In the genomic region with DNA sequence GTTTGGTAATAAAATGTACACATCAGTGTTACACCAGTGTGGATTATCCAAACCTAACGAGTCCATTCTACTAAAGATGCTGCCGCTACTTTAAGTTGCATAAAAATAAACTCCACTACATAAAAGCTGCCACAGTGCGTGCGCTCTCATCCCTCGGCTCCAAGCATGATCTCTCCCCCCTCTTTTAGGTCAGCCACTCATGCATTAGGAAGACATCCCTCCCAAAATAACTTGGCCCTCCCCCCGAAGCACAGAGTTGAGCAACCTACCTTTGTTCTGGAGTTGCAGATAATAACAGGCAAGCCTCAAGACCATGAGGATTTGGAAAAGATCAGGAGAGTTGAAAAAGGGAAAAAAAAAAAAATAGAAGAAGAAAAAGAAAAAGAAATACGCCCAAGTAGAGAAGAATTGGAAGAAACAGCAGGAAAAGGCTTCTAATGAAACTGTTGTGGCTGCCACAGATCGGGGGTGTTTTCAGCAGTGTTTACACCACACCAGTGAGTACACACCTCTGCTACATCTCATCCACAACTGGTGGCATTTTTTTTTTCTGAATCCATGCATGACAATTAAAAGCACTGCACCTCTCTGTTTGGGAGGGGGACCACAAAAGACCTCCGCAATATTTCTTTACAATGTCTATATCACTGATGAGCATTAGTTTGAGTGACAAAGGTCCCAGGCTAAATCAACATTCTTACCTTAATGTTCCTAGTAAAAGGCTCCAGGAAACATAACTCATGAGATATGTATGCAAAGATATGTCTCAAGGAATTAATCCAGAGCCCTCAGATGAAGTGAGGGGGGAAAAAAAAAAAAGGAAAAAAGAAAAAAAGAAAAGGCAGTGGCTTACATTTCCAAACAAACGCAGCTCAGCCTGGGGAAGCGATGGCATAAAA, we compare ENCODE assay signal across 12 cellular contexts.
DNase-seq lines count a peak whose midpoint lies in the region; ATAC-seq and TF ChIP-seq lines count a peak whose summit lies in the region.
"Had no signal": no experiment of that assay in that cellular context is flagged by ENCODE, and none has a peak within 500 bp of the region (broad histone marks: within the 10 kb centered on the region; RNA-seq: fewer than 3 reads in every experiment).

No MANE protein-coding gene starts in this region.

- H3F3A ChIP-seq in neural progenitor cell (ENCODE audit: low read depth) = peaks cover 69% of the 10 kb centered on the region

- no peaks in the 10 kb centered on the region for H3K9me3 ChIP-seq in CD4-positive, CD25-positive, alpha-beta regulatory T cell (ENCODE audit: control insufficient read depth in 2 of 2, low read length in 2 of 2)
- H3K9me3 ChIP-seq in OCI-LY3 (ENCODE audit: insufficient read depth, low read length) = no peaks in the 10 kb centered on the region
- no peaks in the 10 kb centered on the region for H3K9me3 ChIP-seq in neural progenitor cell (ENCODE audit: low read depth)

- TF ChIP-seq CTCF in OCI-LY3 (IDR thresholded peaks at IDR 0.05; ENCODE audit: low read depth, low read length) (no peak), fibroblast of the aortic adventitia (IDR thresholded peaks at IDR 0.05; ENCODE audit: insufficient read depth, low read length) (peak; percentile 18), neural progenitor cell (IDR thresholded peaks at IDR 0.05) (no peak)

- H3K9me3 Mint-ChIP-seq in CD4-positive, CD25-positive, alpha-beta regulatory T cell = peaks cover 0 to 3% (median 0%) of the 10 kb centered on the region in 7 donors
- H3K9me3 Mint-ChIP-seq in neural progenitor cell = no peaks in the 10 kb centered on the region

- DNase-seq in CD4-positive, CD25-positive, alpha-beta regulatory T cell = no peak
- DNase-seq in fibroblast of the aortic adventitia (ENCODE audit: low read depth) (peak; percentile 96), neural progenitor cell (ENCODE audit: low spot score) (peak; percentile 41), SIG-M5 treated with dmso at 0.1 percent for 504 hours (lab: John Stamatoyannopoulos, UW; ENCODE audit: unreplicated experiment) (no peak), NAMALWA (ENCODE audit: low spot score) (no peak), NCI-H2227 (lab: John Stamatoyannopoulos, UW; ENCODE audit: unreplicated experiment) (no peak)
- DNase-seq: activated CD4-positive, alpha-beta T cell treated with anti-CD3 and anti-CD28 coated beads for 36 hours; cerebellar nuclear complex; COR-L47; stimulated activated CD4-positive, alpha-beta T cell treated with anti-CD3 and anti-CD28 coated beads, Interleukin-4, amount 100 ng/mL, for 4 hours had no signal

- ATAC-seq in CD4-positive, CD25-positive, alpha-beta regulatory T cell (ENCODE audit: low read depth in 2 of 2) = no peak
- no peak for ATAC-seq in HG03521 (IDR thresholded peaks at IDR 0.05; ENCODE audit: unreplicated experiment)
- ATAC-seq: activated CD4-positive, alpha-beta T cell treated with anti-CD3 and anti-CD28 coated beads for 36 hours had no signal

- peak overlapping the region in 2 of 3 donors; percentile 54 to 86 for H3K27ac Mint-ChIP-seq in CD4-positive, CD25-positive, alpha-beta regulatory T cell
- no peak overlapping the region for H3K27ac Mint-ChIP-seq in neural progenitor cell

- H4K20me1 ChIP-seq in OCI-LY3 (ENCODE audit: insufficient read depth, low read length) (no peaks in the 10 kb centered on the region), neural progenitor cell (ENCODE audit: low read depth) (peaks cover 12% of the 10 kb centered on the region)

- H3K79me2 ChIP-seq in OCI-LY3 (ENCODE audit: low read length) = no peaks in the 10 kb centered on the region
- peaks cover 72% of the 10 kb centered on the region for H3K79me2 ChIP-seq in neural progenitor cell (ENCODE audit: low read depth)

- H3K9ac ChIP-seq in OCI-LY3 (ENCODE audit: low read length) (no peak overlapping the region), neural progenitor cell (no peak overlapping the region)

- no peak overlapping the region for H3K27ac ChIP-seq in CD4-positive, CD25-positive, alpha-beta regulatory T cell (ENCODE audit: insufficient read depth, low read length, poor library complexity, severe bottlenecking)
- no peak overlapping the region for H3K27ac ChIP-seq in OCI-LY3 (ENCODE audit: low read length)
- peak overlapping the region; percentile 69 for H3K27ac ChIP-seq in neural progenitor cell

- H3K36me3 ChIP-seq in CD4-positive, CD25-positive, alpha-beta regulatory T cell (ENCODE audit: control insufficient read depth, insufficient read depth, low read length) = peaks cover 18% of the 10 kb centered on the region
- no peaks in the 10 kb centered on the region for H3K36me3 ChIP-seq in OCI-LY3 (replicated peaks; ENCODE audit: low read depth, low read length)
- H3K36me3 ChIP-seq in neural progenitor cell = no peaks in the 10 kb centered on the region

- peaks cover 25 to 88% (median 56%) of the 10 kb centered on the region in 4 donors for H3K4me1 Mint-ChIP-seq in CD4-positive, CD25-positive, alpha-beta regulatory T cell
- peaks cover 67% of the 10 kb centered on the region for H3K4me1 Mint-ChIP-seq in neural progenitor cell

- no peaks in the 10 kb centered on the region for H3K27me3 Mint-ChIP-seq in CD4-positive, CD25-positive, alpha-beta regulatory T cell
- no peaks in the 10 kb centered on the region for H3K27me3 Mint-ChIP-seq in neural progenitor cell (ENCODE audit: insufficient read depth, low read depth)
- H3K27me3 Mint-ChIP-seq: activated CD4-positive, alpha-beta T cell treated with anti-CD3 and anti-CD28 coated beads for 36 hours had no signal

- peak overlapping the region in 2 of 4 donors; percentile 25 to 52 for H3K4me3 Mint-ChIP-seq in CD4-positive, CD25-positive, alpha-beta regulatory T cell
- peak overlapping the region; percentile 33 for H3K4me3 Mint-ChIP-seq in neural progenitor cell
- H3K4me3 Mint-ChIP-seq: activated CD4-positive, alpha-beta T cell treated with anti-CD3 and anti-CD28 coated beads for 36 hours had no signal

- peak overlapping the region; percentile 31; the same call in 1 of the 2 replicates for H2AFZ ChIP-seq in OCI-LY3 (ENCODE audit: low read depth, low read length)
- no peak overlapping the region for H2AFZ ChIP-seq in neural progenitor cell (replicated peaks)

- H3K27me3 ChIP-seq in CD4-positive, CD25-positive, alpha-beta regulatory T cell (ENCODE audit: control insufficient read depth, insufficient read depth, low read length) = no peaks in the 10 kb centered on the region
- peaks cover 27% of the 10 kb centered on the region for H3K27me3 ChIP-seq in OCI-LY3 (ENCODE audit: low read depth, low read length)
- no peaks in the 10 kb centered on the region for H3K27me3 ChIP-seq in neural progenitor cell

- H3K36me3 Mint-ChIP-seq in CD4-positive, CD25-positive, alpha-beta regulatory T cell = peaks cover 38% of the 10 kb centered on the region
- peaks cover 3% of the 10 kb centered on the region for H3K36me3 Mint-ChIP-seq in neural progenitor cell

- H3K4me2 ChIP-seq in OCI-LY3 (ENCODE audit: low read length) (peak overlapping the region; percentile 47), neural progenitor cell (peak overlapping the region; percentile 71)

- H3K4me1 ChIP-seq in CD4-positive, CD25-positive, alpha-beta regulatory T cell (ENCODE audit: control insufficient read depth, insufficient read depth, low read length, poor library complexity, severe bottlenecking) = peaks cover 11% of the 10 kb centered on the region
- peaks cover 9% of the 10 kb centered on the region for H3K4me1 ChIP-seq in OCI-LY3 (ENCODE audit: low read length)
- H3K4me1 ChIP-seq in neural progenitor cell = peaks cover 78% of the 10 kb centered on the region

- no peak overlapping the region for H3K4me3 ChIP-seq in CD4-positive, CD25-positive, alpha-beta regulatory T cell (ENCODE audit: low read depth, low read length)
- H3K4me3 ChIP-seq in OCI-LY3 (ENCODE audit: low read length) (no peak overlapping the region), fibroblast of the aortic adventitia (ENCODE audit: low read depth, low read length) (peak overlapping the region; percentile 65), neural progenitor cell (peak overlapping the region; percentile 39)

Comparison
In these comparisons a context has a peak if more than half of its experiments do, and no peak if none do; other contexts are left out.
1. DNase-seq: peak in fibroblast of the aortic adventitia (single experiment) and neural progenitor cell (single experiment); none in CD4-positive, CD25-positive, alpha-beta regulatory T cell (0 of 3), SIG-M5 treated with dmso at 0.1 percent for 504 hours (single experiment), NAMALWA (single experiment) and NCI-H2227 (single experiment).
2. H3K4me3 ChIP-seq: peak in fibroblast of the aortic adventitia (single experiment) and neural progenitor cell (single experiment); none in CD4-positive, CD25-positive, alpha-beta regulatory T cell (single experiment) and OCI-LY3 (single experiment).